Comparison of ENCODE assay signal across 14 cellular contexts in genomic region chr2:145919507-145919906, GRCh38.
DNase-seq lines count a peak whose midpoint lies in the region; ATAC-seq and TF ChIP-seq lines count a peak whose summit lies in the region.
"Had no signal": no experiment of that assay in that cellular context is flagged by ENCODE, and none has a peak within 500 bp of the region (broad histone marks: within the 10 kb centered on the region; RNA-seq: fewer than 3 reads in every experiment).

No MANE protein-coding gene starts in this region.

- H3K9me3 ChIP-seq in GM23248 (ENCODE audit: low read depth) (no peaks in the 10 kb centered on the region), PC-9 (ENCODE audit: insufficient read depth, low read depth) (no peaks in the 10 kb centered on the region), esophagus muscularis mucosa (no peaks in the 10 kb centered on the region), endodermal cell (ENCODE audit: control insufficient read depth, low read length) (no peaks in the 10 kb centered on the region)
- H3K9me3 ChIP-seq: left lung, suprapubic skin had no signal

- no peaks in the 10 kb centered on the region for H3K36me3 ChIP-seq in GM23248 (ENCODE audit: low read depth)
- no peaks in the 10 kb centered on the region for H3K36me3 ChIP-seq in PC-9 (ENCODE audit: low read depth)
- no peaks in the 10 kb centered on the region for H3K36me3 ChIP-seq in esophagus muscularis mucosa
- H3K36me3 ChIP-seq in endodermal cell (ENCODE audit: control insufficient read depth, insufficient read depth, low read length) = no peaks in the 10 kb centered on the region
- H3K36me3 ChIP-seq: left lung, suprapubic skin had no signal

- no peak for ATAC-seq in stimulated activated effector memory CD8-positive, alpha-beta T cell treated with anti-CD3 and anti-CD28 coated beads, Interleukin-12 subunit alpha, Interleukin-12 subunit beta, amount 100 ng/mL, for 72 hours
- ATAC-seq: left lung had no signal

- TF ChIP-seq CTCF in PC-9 (conservative IDR thresholded peaks at IDR 0.05) (peak; percentile 58), esophagus muscularis mucosa (IDR thresholded peaks at IDR 0.05) (peak in 2 of 3 experiments; percentile 18 to 24), endodermal cell (conservative IDR thresholded peaks at IDR 0.05) (no peak)

- no peaks in the 10 kb centered on the region for H3K4me1 Mint-ChIP-seq in endodermal cell
- no peaks in the 10 kb centered on the region for H3K4me1 Mint-ChIP-seq in stimulated activated effector memory CD8-positive, alpha-beta T cell treated with anti-CD3 and anti-CD28 coated beads, Interleukin-12 subunit alpha, Interleukin-12 subunit beta, amount 100 ng/mL, for 72 hours

- intact Hi-C loops in PC-9 (cut with micrococcal nuclease; ENCODE audit: unreplicated experiment) = no loop called here
- intact Hi-C loops in esophagus muscularis mucosa (cut with DNase I) = no loop called here

- 0 to 14% methylated on average over 1 of the region's 1 CpG for WGBS in GM23248 (ENCODE audit: low coverage in 1 of 2, low lambda C conversion rate in 2 of 2, missing lambda C conversion rate in 2 of 2), 2 experiments
- WGBS in esophagus muscularis mucosa = 89% methylated on average over 1 of the region's 1 CpG
- 100% methylated on average over 1 of the region's 1 CpG; no CpG with 5 or more reads in 1 of the 2 experiments for WGBS in endodermal cell (ENCODE audit: insufficient coverage in 1 of 2, insufficient read length in 1 of 2), 2 experiments

- POLR2A ChIA-PET in PC-9 (lab: Charles Lee; ENCODE audit: unreplicated experiment) = no interaction called here

- H3K27me3 ChIP-seq in GM23248 (replicated peaks; ENCODE audit: insufficient read depth) (no peaks in the 10 kb centered on the region), PC-9 (ENCODE audit: insufficient read depth, low read depth) (no peaks in the 10 kb centered on the region), esophagus muscularis mucosa (no peaks in the 10 kb centered on the region), endodermal cell (ENCODE audit: control insufficient read depth, insufficient read depth, low read length, poor library complexity, severe bottlenecking) (no peaks in the 10 kb centered on the region)
- H3K27me3 ChIP-seq: left lung, suprapubic skin had no signal

- no TSS peak for BruUV-seq in PC-9 (replicated peaks; lab: Mats Ljungman, UMichigan)

- H3K4me1 ChIP-seq in GM23248 (ENCODE audit: insufficient read depth) (no peaks in the 10 kb centered on the region), PC-9 (replicated peaks; ENCODE audit: insufficient read depth) (no peaks in the 10 kb centered on the region), esophagus muscularis mucosa (peaks cover 0 to 10% (median 4%) of the 10 kb centered on the region in 4 donors), endodermal cell (ENCODE audit: control insufficient read depth, insufficient read depth, low read length) (no peaks in the 10 kb centered on the region)
- H3K4me1 ChIP-seq: suprapubic skin had no signal

- H3K4me3 ChIP-seq in GM23248 = no peak overlapping the region
- no peak overlapping the region for H3K4me3 ChIP-seq in PC-9
- H3K4me3 ChIP-seq in esophagus muscularis mucosa = no peak overlapping the region
- H3K4me3 ChIP-seq in endodermal cell (ENCODE audit: low read length) = no peak overlapping the region
- H3K4me3 ChIP-seq: left lung, suprapubic skin had no signal

- H3K79me2 ChIP-seq in GM23248 (ENCODE audit: insufficient read depth) = no peaks in the 10 kb centered on the region
- no peaks in the 10 kb centered on the region for H3K79me2 ChIP-seq in PC-9 (ENCODE audit: low read depth)

- TF ChIP-seq POLR2A in esophagus muscularis mucosa (IDR thresholded peaks at IDR 0.05; ENCODE audit: low read depth) = no peak

- H3K9ac ChIP-seq in GM23248 (no peak overlapping the region), endodermal cell (ENCODE audit: extremely low read depth, low read length, poor library complexity, severe bottlenecking) (no peak overlapping the region)

- DNase-seq in GM23248 = peak; percentile 36
- no peak for DNase-seq in PC-9
- no peak for DNase-seq in esophagus muscularis mucosa (ENCODE audit: extremely low spot score)
- peak; percentile 11 for DNase-seq in pons (ENCODE audit: low spot score)
- no peak for DNase-seq in endodermal cell
- DNase-seq in activated T-cell treated with anti-CD3 and anti-CD28 coated beads for 4 hours = no peak
- no peak for DNase-seq in stimulated activated effector memory CD8-positive, alpha-beta T cell treated with anti-CD3 and anti-CD28 coated beads, Interleukin-12 subunit alpha, Interleukin-12 subunit beta, amount 100 ng/mL, for 72 hours (ENCODE audit: low spot score in 2 of 2)
- DNase-seq: activated CD4-positive, alpha-beta T cell treated with anti-CD3 and anti-CD28 coated beads, Interleukin-2, amount 50 U/mL, for 48 hours; hippocampal formation; left lung; NCI-H1105 treated with DMSO at 0.1 percent for 48 hours had no signal

- H3K27ac ChIP-seq in GM23248 = no peak overlapping the region
- H3K27ac ChIP-seq in PC-9 = no peak overlapping the region
- no peak overlapping the region for H3K27ac ChIP-seq in esophagus muscularis mucosa (replicated peaks in 1 of 4)
- no peak overlapping the region for H3K27ac ChIP-seq in endodermal cell (ENCODE audit: low read depth, low read length)
- H3K27ac ChIP-seq: left lung, RWPE1, suprapubic skin had no signal

- TF ChIP-seq EP300 in esophagus muscularis mucosa (IDR thresholded peaks at IDR 0.05) = no peak

- no peaks in the 10 kb centered on the region for H3K9me2 ChIP-seq in GM23248 (ENCODE audit: insufficient read depth)
- H3K9me2 ChIP-seq in PC-9 (ENCODE audit: insufficient read depth) = no peaks in the 10 kb centered on the region

- H3F3A ChIP-seq in GM23248 (ENCODE audit: insufficient read depth) (no peaks in the 10 kb centered on the region), PC-9 (ENCODE audit: insufficient read depth, low read depth) (no peaks in the 10 kb centered on the region)

- peak overlapping the region; percentile 56; the same call in 1 of the 2 replicates for H2AFZ ChIP-seq in GM23248
- no peak overlapping the region for H2AFZ ChIP-seq in PC-9

- in situ Hi-C loops in GM23248 (cut with MboI) = no loop called here

- CTCF ChIA-PET in PC-9 (lab: Charles Lee) = no interaction called here

- H3K9me3 Mint-ChIP-seq in endodermal cell = no peaks in the 10 kb centered on the region
- peaks cover 2% of the 10 kb centered on the region for H3K9me3 Mint-ChIP-seq in stimulated activated effector memory CD8-positive, alpha-beta T cell treated with anti-CD3 and anti-CD28 coated beads, Interleukin-12 subunit alpha, Interleukin-12 subunit beta, amount 100 ng/mL, for 72 hours
- H3K9me3 Mint-ChIP-seq: T-helper 2 cell treated with Interferon-gamma antibody and Interleukin-4, amounts not matched to agents 5 μg/mL and 100 μg/mL, for 36 hours had no signal

- no peak overlapping the region for H3K27ac Mint-ChIP-seq in endodermal cell
- no peak overlapping the region for H3K27ac Mint-ChIP-seq in stimulated activated effector memory CD8-positive, alpha-beta T cell treated with anti-CD3 and anti-CD28 coated beads, Interleukin-12 subunit alpha, Interleukin-12 subunit beta, amount 100 ng/mL, for 72 hours
- H3K27ac Mint-ChIP-seq: T-helper 2 cell treated with Interferon-gamma antibody and Interleukin-4, amounts not matched to agents 5 μg/mL and 100 μg/mL, for 36 hours had no signal

- no peak overlapping the region for H3K4me2 ChIP-seq in GM23248 (ENCODE audit: unreplicated experiment)
- no peak overlapping the region for H3K4me2 ChIP-seq in PC-9

- no peaks in the 10 kb centered on the region for H3K36me3 Mint-ChIP-seq in endodermal cell (ENCODE audit: low read depth)
- H3K36me3 Mint-ChIP-seq in stimulated activated effector memory CD8-positive, alpha-beta T cell treated with anti-CD3 and anti-CD28 coated beads, Interleukin-12 subunit alpha, Interleukin-12 subunit beta, amount 100 ng/mL, for 72 hours = no peaks in the 10 kb centered on the region

- no peaks in the 10 kb centered on the region for H4K20me1 ChIP-seq in GM23248 (ENCODE audit: insufficient read depth)
- H4K20me1 ChIP-seq in PC-9 (ENCODE audit: insufficient read depth) = no peaks in the 10 kb centered on the region

- no peaks in the 10 kb centered on the region for H3K27me3 Mint-ChIP-seq in endodermal cell (ENCODE audit: insufficient read depth)

- no peak overlapping the region for H3K4me3 Mint-ChIP-seq in endodermal cell
- H3K4me3 Mint-ChIP-seq in stimulated activated effector memory CD8-positive, alpha-beta T cell treated with anti-CD3 and anti-CD28 coated beads, Interleukin-12 subunit alpha, Interleukin-12 subunit beta, amount 100 ng/mL, for 72 hours = no peak overlapping the region
- H3K4me3 Mint-ChIP-seq: T-helper 2 cell treated with Interferon-gamma antibody and Interleukin-4, amounts not matched to agents 5 μg/mL and 100 μg/mL, for 36 hours had no signal

Comparison
In these comparisons a context has a peak if more than half of its experiments do, and no peak if none do; other contexts are left out.
1. DNase-seq: peak in GM23248 (single experiment) and pons (single experiment); none in PC-9 (0 of 2), esophagus muscularis mucosa (single experiment), endodermal cell (single experiment), activated T-cell treated with anti-CD3 and anti-CD28 coated beads for 4 hours (single experiment) and stimulated activated effector memory CD8-positive, alpha-beta T cell treated with anti-CD3 and anti-CD28 coated beads, Interleukin-12 subunit alpha, Interleukin-12 subunit beta, amount 100 ng/mL, for 72 hours (0 of 2).